In the genomic region with DNA sequence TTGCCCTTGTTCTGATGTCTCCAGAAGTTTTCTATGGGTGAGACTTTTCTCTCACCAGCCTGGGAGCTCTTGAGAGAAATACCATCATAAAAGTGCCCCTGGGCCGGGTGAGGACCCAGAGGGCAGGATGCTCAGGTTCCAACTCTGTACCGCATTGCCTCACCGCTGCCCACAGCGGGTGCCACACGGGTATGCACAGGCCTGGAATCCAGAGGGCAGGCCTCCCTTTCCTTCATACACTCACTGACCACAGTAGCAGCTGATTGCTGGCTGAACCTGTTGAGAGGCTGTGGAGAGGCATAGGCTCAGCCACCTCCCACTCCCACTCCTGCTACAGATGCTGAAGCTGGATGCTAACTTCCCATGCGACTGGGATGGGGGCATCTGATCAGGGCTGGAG, we compare ENCODE assay signal across 19 cellular contexts.
DNase-seq lines count a peak whose midpoint lies in the region; ATAC-seq and TF ChIP-seq lines count a peak whose summit lies in the region.
"Had no signal": no experiment of that assay in that cellular context is flagged by ENCODE, and none has a peak within 500 bp of the region (broad histone marks: within the 10 kb centered on the region; RNA-seq: fewer than 3 reads in every experiment).

No MANE protein-coding gene starts in this region.

- no peak overlapping the region for H4K91ac ChIP-seq in H9 (ENCODE audit: insufficient read length, low read depth, low read length)

- H3K23me2 ChIP-seq in H9 (ENCODE audit: insufficient read length, low read depth, low read length, poor library complexity, severe bottlenecking), result no peaks in the 10 kb centered on the region

- H3K4me3 Mint-ChIP-seq in H9 (no peak overlapping the region), endodermal cell (no peak overlapping the region)
- H3K4me3 Mint-ChIP-seq: CD14-positive monocyte; CD4-positive, alpha-beta T cell had no signal

- H3K4ac ChIP-seq in H9 (ENCODE audit: low read depth, low read length), result no peak overlapping the region

- H4K20me1 ChIP-seq in H9 (ENCODE audit: control insufficient read depth, insufficient read depth, insufficient read length), result no peaks in the 10 kb centered on the region

- no peaks in the 10 kb centered on the region for H3K79me1 ChIP-seq in H9 (ENCODE audit: insufficient read depth, low read depth, low read length, poor library complexity, severe bottlenecking)

- ATAC-seq in GM21390 (IDR thresholded peaks at IDR 0.05; ENCODE audit: unreplicated experiment), result no peak
- ATAC-seq: HCT116 had no signal

- no CpG with 5 or more reads among the region's 6 CpGs for WGBS in H9 (ENCODE audit: extremely low coverage, insufficient read length, low lambda C conversion rate)
- WGBS in endodermal cell (ENCODE audit: insufficient coverage in 1 of 2, insufficient read length in 1 of 2), 2 experiments, result 76 to 90% methylated on average over 2 to 6 of the region's 6 CpGs

- H3T11ph ChIP-seq in H9 (ENCODE audit: low read length), result no peak overlapping the region

- H3K9me3 ChIP-seq in H9 (ENCODE audit: control insufficient read depth, low read depth, low read length), result no peaks in the 10 kb centered on the region
- H3K9me3 ChIP-seq in endodermal cell (ENCODE audit: control insufficient read depth, low read length), result no peaks in the 10 kb centered on the region
- H3K9me3 ChIP-seq: BE2C had no signal

- H3K23ac ChIP-seq in H9 (ENCODE audit: insufficient read length, low read depth, low read length), result no peak overlapping the region

- no peak overlapping the region for H2BK5ac ChIP-seq in H9 (ENCODE audit: insufficient read length, low read length)

- H2BK12ac ChIP-seq in H9 (ENCODE audit: insufficient read length, low read depth, low read length), result no peak overlapping the region

- H2BK15ac ChIP-seq in H9 (ENCODE audit: low read depth, low read length), result no peak overlapping the region

- H3K14ac ChIP-seq in H9 (ENCODE audit: insufficient read depth, low read length), result no peak overlapping the region

- H3K4me1 ChIP-seq in H9 (ENCODE audit: insufficient read depth, low read length), result no peaks in the 10 kb centered on the region
- no peaks in the 10 kb centered on the region for H3K4me1 ChIP-seq in endodermal cell (ENCODE audit: control insufficient read depth, insufficient read depth, low read length)
- H3K4me1 ChIP-seq: BE2C; BLaER1 treated with 17β-estradiol and CSF1 and Interleukin-3, amounts not matched to agents 10 nM and 100 nM had no signal

- DNase-seq in H9, result peak; percentile 10
- DNase-seq in endodermal cell, result peak; percentile 21
- peak; percentile 73 for DNase-seq in myocyte (ENCODE audit: low read depth)
- DNase-seq in dermis blood vessel endothelial cell, result no peak
- DNase-seq in stimulated activated CD4-positive, alpha-beta T cell treated with anti-CD3 and anti-CD28 coated beads, Interleukin-4, amount 100 ng/mL, for 1 hour, result no peak
- DNase-seq: BE2C; Calu3; CD4-positive, alpha-beta T cell; COR-L47; DMS53; DMS79 treated with DMSO at 0.1 percent for 48 hours; GF-D8; GM23248; H7 had no signal

- no peak overlapping the region for H2BK20ac ChIP-seq in H9 (ENCODE audit: low read depth, low read length, poor library complexity, severe bottlenecking)

- no peak overlapping the region for H3K18ac ChIP-seq in H9 (ENCODE audit: insufficient read length, low read depth, low read length)

- no peaks in the 10 kb centered on the region for H3K36me3 ChIP-seq in endodermal cell (ENCODE audit: control insufficient read depth, insufficient read depth, low read length)
- H3K36me3 ChIP-seq: BE2C; BLaER1 treated with 17β-estradiol and CSF1 and Interleukin-3, amounts not matched to agents 10 nM and 100 nM had no signal

- H3K27me3 ChIP-seq in H9 (ENCODE audit: insufficient read depth, low read length), result no peaks in the 10 kb centered on the region
- no peaks in the 10 kb centered on the region for H3K27me3 ChIP-seq in endodermal cell (ENCODE audit: control insufficient read depth, insufficient read depth, low read length, poor library complexity, severe bottlenecking)
- H3K27me3 ChIP-seq: BE2C; BLaER1 treated with 17β-estradiol and CSF1 and Interleukin-3, amounts not matched to agents 10 nM and 100 nM had no signal

- H3K27ac ChIP-seq in H9 (ENCODE audit: insufficient read length, low read depth, low read length), result no peak overlapping the region
- no peak overlapping the region for H3K27ac ChIP-seq in endodermal cell (ENCODE audit: low read depth, low read length)
- H3K27ac ChIP-seq: 22Rv1; BLaER1 treated with 17β-estradiol and CSF1 and Interleukin-3, amounts not matched to agents 10 nM and 100 nM; GM23248 had no signal

- peaks cover 3% of the 10 kb centered on the region for H3K27me3 Mint-ChIP-seq in H9 (ENCODE audit: low read depth)
- peaks cover 5% of the 10 kb centered on the region for H3K27me3 Mint-ChIP-seq in endodermal cell (ENCODE audit: insufficient read depth)

- H3K4me3 ChIP-seq in endodermal cell (ENCODE audit: low read length), result no peak overlapping the region
- H3K4me3 ChIP-seq: BLaER1 treated with 17β-estradiol and CSF1 and Interleukin-3, amounts not matched to agents 10 nM and 100 nM; GM23248 had no signal

- H4K8ac ChIP-seq in H9 (replicated peaks; ENCODE audit: insufficient read length, low read depth, low read length), result no peak overlapping the region

- no peak overlapping the region for H2AFZ ChIP-seq in H9 (ENCODE audit: low read length)
- H2AFZ ChIP-seq: GM23248 had no signal

- H3K36me3 Mint-ChIP-seq in H9 (ENCODE audit: insufficient read depth in 1 of 3, low read depth in 3 of 3), result no peaks in the 10 kb centered on the region
- H3K36me3 Mint-ChIP-seq in endodermal cell (ENCODE audit: low read depth), result no peaks in the 10 kb centered on the region
- H3K36me3 Mint-ChIP-seq: CD14-positive monocyte had no signal

- no peaks in the 10 kb centered on the region for H3K79me2 ChIP-seq in H9 (ENCODE audit: insufficient read depth, low read length)

- no peak overlapping the region for H2BK120ac ChIP-seq in H9 (ENCODE audit: low read depth, low read length, poor library complexity, severe bottlenecking)

- H3K27ac Mint-ChIP-seq in H9 (peak overlapping the region in 1 of 3 experiments; percentile 14; a peak in 1 of 7 replicates), endodermal cell (no peak overlapping the region)
- H3K27ac Mint-ChIP-seq: CD14-positive monocyte; CD4-positive, alpha-beta T cell had no signal

- no peak overlapping the region for H2AK5ac ChIP-seq in H9 (ENCODE audit: insufficient read length, low read length)

- H3K9ac ChIP-seq in H9 (ENCODE audit: extremely low read depth, insufficient read length, low read length) (no peak overlapping the region), endodermal cell (ENCODE audit: extremely low read depth, low read length, poor library complexity, severe bottlenecking) (no peak overlapping the region)
- H3K9ac ChIP-seq: BLaER1 treated with 17β-estradiol and CSF1 and Interleukin-3, amounts not matched to agents 10 nM and 100 nM; GM23248 had no signal

- H3K4me1 Mint-ChIP-seq in H9, result no peaks in the 10 kb centered on the region
- H3K4me1 Mint-ChIP-seq in endodermal cell, result no peaks in the 10 kb centered on the region
- H3K4me1 Mint-ChIP-seq: CD14-positive monocyte had no signal

- peaks cover 3% of the 10 kb centered on the region in 2 experiments; a peak in 2 of 5 replicates for H3K9me3 Mint-ChIP-seq in H9
- H3K9me3 Mint-ChIP-seq in endodermal cell, result no peaks in the 10 kb centered on the region

- H4K5ac ChIP-seq in H9 (ENCODE audit: insufficient read length, low read depth, low read length), result no peak overlapping the region

- H3K56ac ChIP-seq in H9 (ENCODE audit: insufficient read length, low read depth, low read length), result no peak overlapping the region

- no peak overlapping the region for H3K4me2 ChIP-seq in H9 (ENCODE audit: insufficient read depth, insufficient read length, low read length)
- H3K4me2 ChIP-seq: BLaER1 treated with 17β-estradiol and CSF1 and Interleukin-3, amounts not matched to agents 10 nM and 100 nM had no signal

- no peak for TF ChIP-seq CTCF in H9 (conservative IDR thresholded peaks at IDR 0.05)
- TF ChIP-seq CTCF in endodermal cell (conservative IDR thresholded peaks at IDR 0.05), result no peak

Comparison
In these comparisons a context has a peak if more than half of its experiments do, and no peak if none do; other contexts are left out.
1. DNase-seq: peak in H9 (single experiment), endodermal cell (single experiment) and myocyte (single experiment); none in dermis blood vessel endothelial cell (single experiment) and stimulated activated CD4-positive, alpha-beta T cell treated with anti-CD3 and anti-CD28 coated beads, Interleukin-4, amount 100 ng/mL, for 1 hour (single experiment).